In genomic region chr2:171810409-171810993, GRCh38 we compare ENCODE assay signal across 14 cellular contexts.
A peak's percentile ranks its signal among the peaks of the same experiment; 100 is the strongest.
DNase-seq lines count a peak whose midpoint lies in the region; ATAC-seq, FAIRE-seq and TF ChIP-seq lines count a peak whose summit lies in the region.
"Had no signal": no experiment of that assay in that cellular context is flagged by ENCODE, and none has a peak within 500 bp of the region (broad histone marks: within the 10 kb centered on the region; RNA-seq: fewer than 3 reads in every experiment).

No MANE protein-coding gene starts in this region.

- H3K27ac ChIP-seq in hepatocyte = no peak overlapping the region
- H3K27ac ChIP-seq: body of pancreas, neutrophil had no signal

- no peaks in the 10 kb centered on the region for H3K79me2 ChIP-seq in hepatocyte

- no peak overlapping the region for H3K4me3 ChIP-seq in hepatocyte
- H3K4me3 ChIP-seq: body of pancreas had no signal

- H4K20me1 ChIP-seq in hepatocyte (ENCODE audit: insufficient read depth, poor library complexity, severe bottlenecking) = no peaks in the 10 kb centered on the region

- no peak overlapping the region for H3K4me2 ChIP-seq in hepatocyte

- DNase-seq in EH (ENCODE audit: low read depth) (peak; percentile 54), NCI-H1694 treated with DMSO at 0.1 percent for 48 hours (lab: John Stamatoyannopoulos, UW) (peak; percentile 11), hepatocyte (ENCODE audit: low spot score) (peak; percentile 54), NCI-H1417 treated with DMSO at 0.1 percent for 48 hours (lab: John Stamatoyannopoulos, UW) (no peak), activated T-cell treated with anti-CD3 and anti-CD28 coated beads for 4 hours (no peak)
- DNase-seq: activated CD4-positive, alpha-beta T cell treated with anti-CD3 and anti-CD28 coated beads for 4 hours; activated CD8-positive, alpha-beta memory T cell treated with anti-CD3 and anti-CD28 coated beads, Interleukin-2, amount 50 U/mL, for 4 hours; activated naive CD4-positive, alpha-beta T cell treated with Interleukin-2 at 50 U/mL for 16 hours; body of pancreas; H7; left colon had no signal

- H3K9me3 ChIP-seq in hepatocyte (ENCODE audit: low read depth) = no peaks in the 10 kb centered on the region
- H3K9me3 ChIP-seq: body of pancreas, neutrophil had no signal

- 40% methylated on average over 5 of the region's 5 CpGs for WGBS in hepatocyte (ENCODE audit: low lambda C conversion rate, missing lambda C conversion rate)

- TF ChIP-seq CTCF in hepatocyte (IDR thresholded peaks at IDR 0.05; ENCODE audit: poor library complexity) = no peak

- peak; percentile 45 for FAIRE-seq in TTC549 (lab: Jason Lieb, UNC)

- H3K27me3 ChIP-seq in hepatocyte = no peaks in the 10 kb centered on the region
- H3K27me3 ChIP-seq: body of pancreas, neutrophil had no signal

- H3K36me3 ChIP-seq in hepatocyte (replicated peaks; ENCODE audit: insufficient read depth, low read depth) = no peaks in the 10 kb centered on the region
- H3K36me3 ChIP-seq: neutrophil had no signal

- H3K9me2 ChIP-seq in hepatocyte (replicated peaks; ENCODE audit: insufficient read depth) = no peaks in the 10 kb centered on the region

- H3K4me1 ChIP-seq in hepatocyte (ENCODE audit: insufficient read depth) = no peaks in the 10 kb centered on the region
- H3K4me1 ChIP-seq: body of pancreas had no signal

- no peak overlapping the region for H2AFZ ChIP-seq in hepatocyte

- no peak for ATAC-seq in HG02759 (IDR thresholded peaks at IDR 0.05; ENCODE audit: unreplicated experiment)
- ATAC-seq: body of pancreas had no signal

Comparison
In these comparisons a context has a peak if more than half of its experiments do, and no peak if none do; other contexts are left out.
1. DNase-seq: peak in EH (single experiment), NCI-H1694 treated with DMSO at 0.1 percent for 48 hours (single experiment) and hepatocyte (single experiment); none in NCI-H1417 treated with DMSO at 0.1 percent for 48 hours (single experiment) and activated T-cell treated with anti-CD3 and anti-CD28 coated beads for 4 hours (single experiment).